ENCODE assay signal across 9 cellular contexts in genomic region chr14:53180272-53181221, GRCh38. TPM values are rescaled to one million over a fixed set of nuclear protein-coding genes. Genes with fewer than 3 reads are reported as not detected.
DNase-seq lines count a peak whose midpoint lies in the region; ATAC-seq and TF ChIP-seq lines count a peak whose summit lies in the region.
"Had no signal": no experiment of that assay in that cellular context is flagged by ENCODE, and none has a peak within 500 bp of the region (broad histone marks: within the 10 kb centered on the region; RNA-seq: fewer than 3 reads in every experiment).

No MANE protein-coding gene starts in this region.

- no peak overlapping the region for H3K4me3 ChIP-seq in HEK293 (ENCODE audit: low read depth, low read length)

- H3K27ac Mint-ChIP-seq in activated CD4-positive, alpha-beta memory T cell treated with anti-CD3 and anti-CD28 coated beads for 36 hours: peak overlapping the region; percentile 67
- H3K27ac Mint-ChIP-seq: brain had no signal

- H3K27me3 Mint-ChIP-seq in activated CD4-positive, alpha-beta memory T cell treated with anti-CD3 and anti-CD28 coated beads for 36 hours: no peaks in the 10 kb centered on the region
- H3K27me3 Mint-ChIP-seq: brain had no signal

- DNase-seq in ACHN (peak; percentile 22), iPS DF 4.7 (ENCODE audit: extremely low read depth, low spot score) (peak; percentile 25), SHP77 treated with DMSO at 0.1 percent for 48 hours (lab: John Stamatoyannopoulos, UW) (no peak), NCI-H146 (lab: John Stamatoyannopoulos, UW) (no peak)
- peak; percentile 75 for DNase-seq in activated CD4-positive, alpha-beta memory T cell treated with anti-CD3 and anti-CD28 coated beads for 36 hours

- no peak overlapping the region for H3K27ac ChIP-seq in HEK293 (ENCODE audit: extremely low read depth, low read depth, low read length)

- intact Hi-C loops in activated CD4-positive, alpha-beta memory T cell treated with anti-CD3 and anti-CD28 coated beads for 36 hours (cut with micrococcal nuclease): loop anchor here (1.0 to 5.0 kb wide), 6 partner anchors 11 to 358 kb away; partner anchors contain the start of genes DDHD1 and FERMT2

- no peaks in the 10 kb centered on the region for H3K36me3 ChIP-seq in HEK293 (ENCODE audit: control insufficient read depth in 2 of 2, insufficient read depth in 1 of 2, low read length in 2 of 2)

- H3K36me3 Mint-ChIP-seq in activated CD4-positive, alpha-beta memory T cell treated with anti-CD3 and anti-CD28 coated beads for 36 hours: peaks cover 2% of the 10 kb centered on the region
- H3K36me3 Mint-ChIP-seq: brain had no signal

- peaks cover 41% of the 10 kb centered on the region for H3K4me1 Mint-ChIP-seq in activated CD4-positive, alpha-beta memory T cell treated with anti-CD3 and anti-CD28 coated beads for 36 hours (ENCODE audit: low read depth)
- H3K4me1 Mint-ChIP-seq: brain had no signal

- H3K4me3 Mint-ChIP-seq in activated CD4-positive, alpha-beta memory T cell treated with anti-CD3 and anti-CD28 coated beads for 36 hours: peak overlapping the region; percentile 3
- H3K4me3 Mint-ChIP-seq: brain had no signal

- no peaks in the 10 kb centered on the region for H3K9me3 ChIP-seq in HEK293 (ENCODE audit: control insufficient read depth, insufficient read depth, low read depth, low read length)

- ATAC-seq in GM18505 (IDR thresholded peaks at IDR 0.05; ENCODE audit: unreplicated experiment) (no peak), HG03571 (IDR thresholded peaks at IDR 0.05; ENCODE audit: unreplicated experiment) (no peak)

- no peak for TF ChIP-seq CTCF in HEK293 (tag by site-specific recombination; IDR thresholded peaks at IDR 0.05)

- TF ChIP-seq POLR2A in GM18505 (IDR thresholded peaks at IDR 0.05; ENCODE audit: borderline replicate concordance, extremely low read depth, insufficient read depth, insufficient read length): no peak

- CTCF ChIA-PET in HEK293 (lab: Yijun Ruan, JAX): interaction anchor here (0.8 kb wide), 1 partner anchor 11 kb away, joined by 5 read pairs; no protein-coding TSS in a partner anchor
- CTCF ChIA-PET in activated CD4-positive, alpha-beta memory T cell treated with anti-CD3 and anti-CD28 coated beads for 36 hours (lab: Charles Lee): interaction anchor here (0.9 to 2.6 kb wide), 3 partner anchors 9 to 28 kb away, joined by 3 to 15 read pairs (median 4); partner anchors contain the start of gene DDHD1

- no peaks in the 10 kb centered on the region for H3K4me1 ChIP-seq in HEK293 (ENCODE audit: control insufficient read depth, insufficient read depth, low read length)

- H3K9me3 Mint-ChIP-seq in activated CD4-positive, alpha-beta memory T cell treated with anti-CD3 and anti-CD28 coated beads for 36 hours: peaks cover 3% of the 10 kb centered on the region

- POLR2A ChIA-PET in HEK293 (lab: Yijun Ruan, JAX): interaction anchor here (0.7 kb wide), 1 partner anchor 37 kb away, joined by 3 read pairs; no protein-coding TSS in a partner anchor
- POLR2A ChIA-PET in activated CD4-positive, alpha-beta memory T cell treated with anti-CD3 and anti-CD28 coated beads for 36 hours (lab: Charles Lee): interaction anchor here (0.6 to 1.9 kb wide), 5 partner anchors 10 to 72 kb away, joined by 3 to 8 read pairs (median 5); partner anchors contain the start of gene DDHD1

- in situ Hi-C loops in ACHN (cut with HindIII; ENCODE audit: low pct_ligation_motif_present, low pct_unique_long_range_greater_than_20kb, low sequenced_read_pairs): no loop called here

TF ChIP-seq in HEK293, 187 proteins besides CTCF, POLR2A, EP300 and RAD21:
- TF ChIP-seq ZNF510 (tag by site-specific recombination; IDR thresholded peaks at IDR 0.05; ENCODE audit: insufficient replicate concordance): no peak
- peak; percentile 80 for TF ChIP-seq ZNF596 (tag by site-specific recombination; IDR thresholded peaks at IDR 0.05)
- no peak for TF ChIP-seq BCL6B (tag by site-specific recombination; IDR thresholded peaks at IDR 0.05)

RNA-seq across cellular contexts. Expression of gene DDHD1, which starts 27.4 kb away (rescaled TPM):
- 10 to 100 TPM; 40.6 to 42.7 TPM for total RNA-seq in activated CD4-positive, alpha-beta memory T cell treated with anti-CD3 and anti-CD28 coated beads for 36 hours

Comparison
In these comparisons a context has a peak if more than half of its experiments do, and no peak if none do; other contexts are left out.
1. DNase-seq: peak in ACHN (single experiment), activated CD4-positive, alpha-beta memory T cell treated with anti-CD3 and anti-CD28 coated beads for 36 hours (single experiment) and iPS DF 4.7 (single experiment); none in SHP77 treated with DMSO at 0.1 percent for 48 hours (single experiment) and NCI-H146 (single experiment).